8 cellular contexts compared by ENCODE assay signal in genomic region chr10:73910401-73910763, GRCh38. TPM values are rescaled to one million over a fixed set of nuclear protein-coding genes. Genes with fewer than 3 reads are reported as not detected.
DNase-seq lines count a peak whose midpoint lies in the region; ATAC-seq and TF ChIP-seq lines count a peak whose summit lies in the region.

No MANE protein-coding gene starts in this region.

- peak; percentile 8 for ATAC-seq in HG02642 (IDR thresholded peaks at IDR 0.05; ENCODE audit: poor library complexity, unreplicated experiment)
- ATAC-seq in left lung, result no peak
- ATAC-seq in upper lobe of left lung (ENCODE audit: low FRiP score in 2 of 2), result no peak
- ATAC-seq in HG03039 (IDR thresholded peaks at IDR 0.05; ENCODE audit: unreplicated experiment), result no peak
- no peak for ATAC-seq in GM21786 (IDR thresholded peaks at IDR 0.05; ENCODE audit: unreplicated experiment)

- peaks cover 29% of the 10 kb centered on the region for H3K4me1 ChIP-seq in CD4-positive, alpha-beta memory T cell (ENCODE audit: insufficient read depth, low read length)
- H3K4me1 ChIP-seq in left lung (peaks cover 34 to 80% of the 10 kb centered on the region in 2 donors), upper lobe of left lung (peaks cover 46 to 74% (median 51%) of the 10 kb centered on the region in 4 donors)

- H3K27me3 ChIP-seq in CD4-positive, alpha-beta memory T cell (ENCODE audit: insufficient read depth, low read length), result peaks cover 13% of the 10 kb centered on the region
- H3K27me3 ChIP-seq in left lung (peaks cover 0 to 26% of the 10 kb centered on the region in 2 donors), upper lobe of left lung (no peaks in the 10 kb centered on the region)

- H3K4me3 Mint-ChIP-seq in CD4-positive, alpha-beta memory T cell, result peak overlapping the region; percentile 76 to 89 (median 84)
- H3K4me3 Mint-ChIP-seq in activated T-helper 2 cell treated with anti-CD3 and anti-CD28 coated beads, Interferon-gamma antibody, Interleukin-2, Interleukin-4, amounts not matched to agents 10 μg/mL and 5 μg/mL and 100 μg/mL, durations not matched to agents 14 hours and 24 hours and 36 hours (ENCODE audit: low read depth), result peak overlapping the region; percentile 81

- peak overlapping the region in 1 of 2 donors; percentile 11 for H3K4me3 ChIP-seq in CD4-positive, alpha-beta memory T cell (ENCODE audit: low read length in 2 of 2)
- H3K4me3 ChIP-seq in left lung, result peak overlapping the region; percentile 59 to 62
- peak overlapping the region in 3 of 4 donors; percentile 54 to 81 (median 72) for H3K4me3 ChIP-seq in upper lobe of left lung

- no peaks in the 10 kb centered on the region for H3K9me3 Mint-ChIP-seq in CD4-positive, alpha-beta memory T cell
- no peaks in the 10 kb centered on the region for H3K9me3 Mint-ChIP-seq in activated T-helper 2 cell treated with anti-CD3 and anti-CD28 coated beads, Interferon-gamma antibody, Interleukin-2, Interleukin-4, amounts not matched to agents 10 μg/mL and 5 μg/mL and 100 μg/mL, durations not matched to agents 14 hours and 24 hours and 36 hours

- peaks cover 23 to 25% of the 10 kb centered on the region in 2 donors for H3K27me3 Mint-ChIP-seq in CD4-positive, alpha-beta memory T cell
- H3K27me3 Mint-ChIP-seq in activated T-helper 2 cell treated with anti-CD3 and anti-CD28 coated beads, Interferon-gamma antibody, Interleukin-2, Interleukin-4, amounts not matched to agents 10 μg/mL and 5 μg/mL and 100 μg/mL, durations not matched to agents 14 hours and 24 hours and 36 hours (ENCODE audit: low read depth), result peaks cover 7% of the 10 kb centered on the region

- CTCF ChIA-PET in CD4-positive, alpha-beta memory T cell (lab: Charles Lee; ENCODE audit: partially characterized antibody), result interaction anchor here (0.6 to 1.2 kb wide), 4 partner anchors 9 to 1272 kb away, joined by 3 read pairs; no protein-coding TSS in a partner anchor

- H3K27ac Mint-ChIP-seq in CD4-positive, alpha-beta memory T cell, result peak overlapping the region in 1 of 7 donors; percentile 41
- peak overlapping the region; percentile 62 for H3K27ac Mint-ChIP-seq in activated T-helper 2 cell treated with anti-CD3 and anti-CD28 coated beads, Interferon-gamma antibody, Interleukin-2, Interleukin-4, amounts not matched to agents 10 μg/mL and 5 μg/mL and 100 μg/mL, durations not matched to agents 14 hours and 24 hours and 36 hours

- WGBS in upper lobe of left lung, 2 donors, result 33 to 39% methylated on average over 9 of the region's 9 CpGs

- H3K36me3 Mint-ChIP-seq in CD4-positive, alpha-beta memory T cell, result no peaks in the 10 kb centered on the region
- H3K36me3 Mint-ChIP-seq in activated T-helper 2 cell treated with anti-CD3 and anti-CD28 coated beads, Interferon-gamma antibody, Interleukin-2, Interleukin-4, amounts not matched to agents 10 μg/mL and 5 μg/mL and 100 μg/mL, durations not matched to agents 14 hours and 24 hours and 36 hours (ENCODE audit: low read depth), result peaks cover 26% of the 10 kb centered on the region

- H3K27ac ChIP-seq in CD4-positive, alpha-beta memory T cell (ENCODE audit: low read depth, low read length), result no peak overlapping the region
- H3K27ac ChIP-seq in left lung (peak overlapping the region; percentile 65 to 77), upper lobe of left lung (peak overlapping the region; percentile 67 to 88 (median 84))

- peaks cover 16 to 36% (median 24%) of the 10 kb centered on the region in 4 donors for H3K4me1 Mint-ChIP-seq in CD4-positive, alpha-beta memory T cell
- peaks cover 40% of the 10 kb centered on the region for H3K4me1 Mint-ChIP-seq in activated T-helper 2 cell treated with anti-CD3 and anti-CD28 coated beads, Interferon-gamma antibody, Interleukin-2, Interleukin-4, amounts not matched to agents 10 μg/mL and 5 μg/mL and 100 μg/mL, durations not matched to agents 14 hours and 24 hours and 36 hours (ENCODE audit: low read depth)

- POLR2A ChIA-PET in CD4-positive, alpha-beta memory T cell (lab: Charles Lee; ENCODE audit: partially characterized antibody), result interaction anchor here (1.0 to 2.2 kb wide), 4 partner anchors 22 to 31 kb away, joined by 5 to 11 read pairs (median 5); no protein-coding TSS in a partner anchor

- TF ChIP-seq POLR2A in upper lobe of left lung (IDR thresholded peaks at IDR 0.05), result no peak

- H3K9me3 ChIP-seq in CD4-positive, alpha-beta memory T cell (ENCODE audit: control insufficient read depth in 1 of 2, low read length in 2 of 2), result no peaks in the 10 kb centered on the region
- H3K9me3 ChIP-seq in left lung (no peaks in the 10 kb centered on the region), upper lobe of left lung (no peaks in the 10 kb centered on the region)

- TF ChIP-seq CTCF in left lung (IDR thresholded peaks at IDR 0.05) (no peak), upper lobe of left lung (IDR thresholded peaks at IDR 0.05) (no peak)

- TF ChIP-seq EP300 in upper lobe of left lung (IDR thresholded peaks at IDR 0.05), result no peak

- intact Hi-C loops in CD4-positive, alpha-beta memory T cell (cut with micrococcal nuclease), result loop anchor here (2.0 kb wide), 1 partner anchor 14 kb away; no protein-coding TSS in a partner anchor
- intact Hi-C loops in activated T-helper 2 cell treated with anti-CD3 and anti-CD28 coated beads, Interferon-gamma antibody, Interleukin-2, Interleukin-4, amounts not matched to agents 10 μg/mL and 5 μg/mL and 100 μg/mL, durations not matched to agents 14 hours and 24 hours and 36 hours (cut with micrococcal nuclease), result no loop called here
- intact Hi-C loops in left lung (cut with DNase I), result no loop called here

- DNase-seq in CD4-positive, alpha-beta memory T cell, result no peak
- DNase-seq in activated T-helper 2 cell treated with anti-CD3 and anti-CD28 coated beads, Interferon-gamma antibody, Interleukin-2, Interleukin-4, amounts not matched to agents 10 μg/mL and 5 μg/mL and 100 μg/mL, durations not matched to agents 14 hours and 24 hours and 36 hours (ENCODE audit: low spot score), result no peak
- no peak for DNase-seq in left lung
- no peak for DNase-seq in upper lobe of left lung
- no peak for DNase-seq in NAMALWA (ENCODE audit: low spot score)

- no peaks in the 10 kb centered on the region for H3K36me3 ChIP-seq in CD4-positive, alpha-beta memory T cell (ENCODE audit: insufficient read depth, low read length)
- H3K36me3 ChIP-seq in left lung (peaks cover 0 to 16% of the 10 kb centered on the region in 2 donors), upper lobe of left lung (peaks cover 0 to 5% (median 0%) of the 10 kb centered on the region in 4 donors)

RNA-seq across cellular contexts. Expression of gene PLAU, which starts 0.6 kb away (rescaled TPM):
- total RNA-seq in CD4-positive, alpha-beta memory T cell, result under 1 TPM; 0.64 to 0.91 TPM
- not detected for polyA plus RNA-seq in CD4-positive, alpha-beta memory T cell
- total RNA-seq in activated T-helper 2 cell treated with anti-CD3 and anti-CD28 coated beads, Interferon-gamma antibody, Interleukin-2, Interleukin-4, amounts not matched to agents 10 μg/mL and 5 μg/mL and 100 μg/mL, durations not matched to agents 14 hours and 24 hours and 36 hours, result 1.7 and 1.8 TPM in 2 replicates
- total RNA-seq in left lung, result 10 to 100 TPM; 26.6 to 29.0 TPM
- total RNA-seq in upper lobe of left lung, result 10 to 100 TPM in 3 of 6 donors, 1 to 10 TPM in 3; 8.2 to 38.8 (median 12.4) TPM

RNA-seq across cellular contexts. Expression of gene CAMK2G, which starts 36.0 kb away (rescaled TPM):
- 10 to 100 TPM; 64.3 to 70.4 TPM for total RNA-seq in CD4-positive, alpha-beta memory T cell
- 1 to 10 TPM; 3.8 to 7.8 TPM for polyA plus RNA-seq in CD4-positive, alpha-beta memory T cell
- total RNA-seq in activated T-helper 2 cell treated with anti-CD3 and anti-CD28 coated beads, Interferon-gamma antibody, Interleukin-2, Interleukin-4, amounts not matched to agents 10 μg/mL and 5 μg/mL and 100 μg/mL, durations not matched to agents 14 hours and 24 hours and 36 hours, result 25.8 and 26.4 TPM in 2 replicates
- total RNA-seq in left lung (10 to 100 TPM; 28.9 to 36.6 TPM), upper lobe of left lung (10 to 100 TPM; 25.7 to 52.3 (median 43.0) TPM)
